Comparison of ENCODE assay signal across 13 cellular contexts in the genomic region with DNA sequence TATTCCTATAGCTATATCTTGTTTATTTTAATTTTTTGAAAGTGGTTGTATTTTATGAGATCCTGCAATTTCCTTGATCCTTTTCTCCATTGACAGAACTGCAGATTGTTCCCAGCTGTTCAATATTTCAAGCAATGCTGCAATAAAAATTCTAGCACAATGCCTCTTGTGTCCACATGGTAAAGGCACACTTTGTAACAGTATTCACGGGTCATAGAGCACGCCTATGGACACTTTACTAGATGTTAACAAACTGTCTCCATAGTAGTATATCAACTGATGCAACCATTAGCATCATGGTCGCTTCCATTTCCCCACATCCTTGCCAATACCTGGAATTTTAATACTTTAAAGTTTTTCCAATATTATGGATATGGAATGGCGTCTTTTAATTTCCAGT.
A peak's percentile ranks its signal among the peaks of the same experiment; 100 is the strongest.
DNase-seq lines count a peak whose midpoint lies in the region; ATAC-seq and TF ChIP-seq lines count a peak whose summit lies in the region.
"Had no signal": no experiment of that assay in that cellular context is flagged by ENCODE, and none has a peak within 500 bp of the region (broad histone marks: within the 10 kb centered on the region; RNA-seq: fewer than 3 reads in every experiment).

No MANE protein-coding gene starts in this region.

- DNase-seq in SK-MEL-5 (ENCODE audit: low read depth, low spot score) (peak; percentile 46), left colon (no peak), NCI-H526 (lab: John Stamatoyannopoulos, UW) (no peak), NCI-H1417 treated with DMSO at 0.1 percent for 48 hours (lab: John Stamatoyannopoulos, UW) (no peak)
- DNase-seq: Calu3; CD4-positive, alpha-beta T cell; CD8-positive, alpha-beta memory T cell; DMS53; DMS79 treated with DMSO at 0.1 percent for 48 hours; GF-D8; HFFc6 had no signal

- intact Hi-C loops in left colon (cut with DNase I, micrococcal nuclease) = no loop called here

- TF ChIP-seq CTCF in C4-2B (conservative IDR thresholded peaks at IDR 0.05) = 0 out of 2 replicates have a peak, but pooled peaks have one; percentile 3

- H3K27ac ChIP-seq in C4-2B = no peak overlapping the region

- in situ Hi-C loops in SK-MEL-5 (cut with HindIII; ENCODE audit: low pct_unique_long_range_greater_than_20kb, low sequenced_read_pairs) = no loop called here

- ATAC-seq in left colon = peak; percentile 83
- ATAC-seq in HG03342 (IDR thresholded peaks at IDR 0.05; ENCODE audit: unreplicated experiment) = no peak
